Comparison of ENCODE assay signal across 8 cellular contexts in genomic region chr3:107522510-107523360, GRCh38. TPM values are rescaled to one million over a fixed set of nuclear protein-coding genes. Genes with fewer than 3 reads are reported as not detected.
DNase-seq lines count a peak whose midpoint lies in the region; ATAC-seq, FAIRE-seq and TF ChIP-seq lines count a peak whose summit lies in the region.

BBX (plus strand) TSS chr3:107522962; CDS start chr3:107710461, 187,499 bp downstream.

- no peaks in the 10 kb centered on the region for H3K9me3 ChIP-seq in small intestine (ENCODE audit: control insufficient read depth, low read depth)

- CTCF ChIA-PET in WTC11 (lab: Charles Lee): interaction anchor here (1.1 kb wide), 1 partner anchor 93 kb away, joined by 3 read pairs; no protein-coding TSS in a partner anchor

- H3K27me3 ChIP-seq in bronchial epithelial cell (ENCODE audit: control insufficient read depth, insufficient read depth, low read length) (no peaks in the 10 kb centered on the region), small intestine (ENCODE audit: control insufficient read depth in 2 of 2, insufficient read depth in 2 of 2, low read length in 2 of 2) (no peaks in the 10 kb centered on the region)

- no peaks in the 10 kb centered on the region for H3K9me3 Mint-ChIP-seq in WTC11

- TF ChIP-seq POLR2A in GM18951 (IDR thresholded peaks at IDR 0.05; ENCODE audit: extremely low read depth, insufficient read depth, insufficient read length): peak; percentile 76

- DNase-seq in AG08395 (ENCODE audit: low spot score): peak; percentile 94
- peak; percentile 92 for DNase-seq in NCI-H226
- DNase-seq in WTC11 (ENCODE audit: low spot score): peak; percentile 80
- DNase-seq in bronchial epithelial cell (ENCODE audit: low read depth): peak; percentile 91
- DNase-seq in iPS-NIHi11 (ENCODE audit: low spot score): peak; percentile 86
- DNase-seq in small intestine: peak; percentile 94

- 0 to 1% (median 1%) methylated on average over 39 to 51 of the region's 51 CpGs for WGBS in small intestine, 3 donors

- peaks cover 10% of the 10 kb centered on the region for H3K27me3 Mint-ChIP-seq in WTC11 (ENCODE audit: low read depth)

- peaks cover 19% of the 10 kb centered on the region for H3K4me1 Mint-ChIP-seq in WTC11

- ATAC-seq in HG03196 (IDR thresholded peaks at IDR 0.05; ENCODE audit: unreplicated experiment) (peak; percentile 95), WTC11 (peak; percentile 87)

- no peak for FAIRE-seq in bronchial epithelial cell (lab: Jason Lieb, UNC)
- no peak for FAIRE-seq in small intestine (lab: Jason Lieb, UNC)

- peak within 1 kb of the TSS; percentile 94 for H3K4me3 Mint-ChIP-seq in WTC11

- POLR2A ChIA-PET in WTC11 (lab: Charles Lee): interaction anchor here (0.6 kb wide), 2 partner anchors 91 to 93 kb away, joined by 3 to 4 read pairs; no protein-coding TSS in a partner anchor

- peaks cover 11% of the 10 kb centered on the region for H3K36me3 Mint-ChIP-seq in WTC11

- H3K36me3 ChIP-seq in bronchial epithelial cell (ENCODE audit: control insufficient read depth, insufficient read depth, low read length): peaks cover 1% of the 10 kb centered on the region
- no peaks in the 10 kb centered on the region for H3K36me3 ChIP-seq in small intestine (ENCODE audit: control insufficient read depth in 2 of 2, insufficient read depth in 2 of 2, low read length in 2 of 2)

- peak within 1 kb of the TSS; percentile 84 to 92 for H3K27ac ChIP-seq in small intestine (ENCODE audit: low read depth in 1 of 2, low read length in 1 of 2)

- peak within 1 kb of the TSS; percentile 3; the same call in 1 of the 2 replicates for H3K27ac Mint-ChIP-seq in WTC11

- no peak for TF ChIP-seq CTCF in WTC11 (IDR thresholded peaks at IDR 0.05)
- TF ChIP-seq CTCF in bronchial epithelial cell (IDR thresholded peaks at IDR 0.05; ENCODE audit: insufficient read depth, low read length, severe bottlenecking): no peak

- peaks cover 0 to 3% of the 10 kb centered on the region in 2 donors for H3K4me1 ChIP-seq in small intestine (ENCODE audit: control insufficient read depth in 2 of 2, insufficient read depth in 1 of 2, low read depth in 1 of 2, low read length in 1 of 2)

- H3K4me3 ChIP-seq in bronchial epithelial cell (ENCODE audit: low read depth, low read length) (peak within 1 kb of the TSS; percentile 75), small intestine (ENCODE audit: low read depth in 1 of 2, low read length in 2 of 2) (peak within 1 kb of the TSS; percentile 77 to 95)

- in situ Hi-C loops in GM18951 (cut with MboI; ENCODE audit: low sequenced_read_pairs, unreplicated experiment): no loop called here

TF ChIP-seq in WTC11, 78 proteins besides CTCF, POLR2A, EP300 and RAD21:
- TF ChIP-seq SP1 (CRISPR knock-in tag; conservative IDR thresholded peaks at IDR 0.05) (0 out of 2 replicates have a peak, but pooled peaks have one; percentile 13), NFYB (CRISPR knock-in tag; conservative IDR thresholded peaks at IDR 0.05; ENCODE audit: low read depth) (peak; percentile 88), RELA (CRISPR knock-in tag; IDR thresholded peaks at IDR 0.05; ENCODE audit: borderline replicate concordance) (no peak), MXD4 (CRISPR knock-in tag; IDR thresholded peaks at IDR 0.05; ENCODE audit: borderline replicate concordance) (no peak), ZNF671 (CRISPR knock-in tag; IDR thresholded peaks at IDR 0.05) (no peak)
TF ChIP-seq in WTC11: peak in this region for 2.

RNA-seq across cellular contexts. Expression of gene BBX, which starts in this region (rescaled TPM):
- total RNA-seq in WTC11 (2021) (45.0 to 52.0 TPM (median 49.3 TPM) in 3 replicates), bronchial epithelial cell (49.5 and 59.7 TPM in 2 replicates)
- polyA plus RNA-seq in small intestine: 1 to 10 TPM; 3.5 to 8.2 (median 4.5) TPM

Comparison
In these comparisons a context has a peak if more than half of its experiments do, and no peak if none do; other contexts are left out.
1. Peak in every context shown above with its lines: DNase-seq, ATAC-seq, H3K4me3 ChIP-seq and H3K27ac ChIP-seq.